Comparison of ENCODE assay signal across 9 cellular contexts in genomic region chr6:11810039-11810541, GRCh38. TPM values are rescaled to one million over a fixed set of nuclear protein-coding genes. Genes with fewer than 3 reads are reported as not detected.
DNase-seq lines count a peak whose midpoint lies in the region; TF ChIP-seq lines count a peak whose summit lies in the region.
"Had no signal": no experiment of that assay in that cellular context is flagged by ENCODE, and none has a peak within 500 bp of the region (broad histone marks: within the 10 kb centered on the region; RNA-seq: fewer than 3 reads in every experiment).

No MANE protein-coding gene starts in this region.

- H3K27ac ChIP-seq in esophagus muscularis mucosa (replicated peaks in 1 of 4), result peak overlapping the region; percentile 44 to 54 (median 48)

- no peak for TF ChIP-seq EP300 in esophagus muscularis mucosa (IDR thresholded peaks at IDR 0.05)

- no peak for TF ChIP-seq POLR2A in esophagus muscularis mucosa (IDR thresholded peaks at IDR 0.05; ENCODE audit: low read depth)

- in situ Hi-C loops in GM13976 (cut with MboI; ENCODE audit: low sequenced_read_pairs, unreplicated experiment), result no loop called here

- H3K36me3 ChIP-seq in esophagus muscularis mucosa, result no peaks in the 10 kb centered on the region

- CTCF ChIA-PET in activated CD4-positive, alpha-beta memory T cell treated with anti-CD3 and anti-CD28 coated beads for 36 hours (lab: Charles Lee), result no interaction called here

- H3K27me3 Mint-ChIP-seq in activated CD4-positive, alpha-beta memory T cell treated with anti-CD3 and anti-CD28 coated beads for 36 hours, result peaks cover under 1% of the 10 kb centered on the region
- H3K27me3 Mint-ChIP-seq: stimulated activated naive CD8-positive, alpha-beta T cell treated with anti-CD3 and anti-CD28 coated beads, Interleukin-15, Interleukin-2, amounts not matched to agents 100 ng/mL and 50 ng/mL, for 24 hours had no signal

- H3K36me3 Mint-ChIP-seq in activated CD4-positive, alpha-beta memory T cell treated with anti-CD3 and anti-CD28 coated beads for 36 hours, result no peaks in the 10 kb centered on the region

- peaks cover 23% of the 10 kb centered on the region for H3K4me1 Mint-ChIP-seq in activated CD4-positive, alpha-beta memory T cell treated with anti-CD3 and anti-CD28 coated beads for 36 hours (ENCODE audit: low read depth)

- POLR2A ChIA-PET in activated CD4-positive, alpha-beta memory T cell treated with anti-CD3 and anti-CD28 coated beads for 36 hours (lab: Charles Lee), result no interaction called here

- intact Hi-C loops in esophagus muscularis mucosa (cut with DNase I), result no loop called here
- intact Hi-C loops in activated CD4-positive, alpha-beta memory T cell treated with anti-CD3 and anti-CD28 coated beads for 36 hours (cut with micrococcal nuclease), result no loop called here

- no peak overlapping the region for H3K27ac Mint-ChIP-seq in activated CD4-positive, alpha-beta memory T cell treated with anti-CD3 and anti-CD28 coated beads for 36 hours
- H3K27ac Mint-ChIP-seq: stimulated activated naive CD8-positive, alpha-beta T cell treated with anti-CD3 and anti-CD28 coated beads, Interleukin-15, Interleukin-2, amounts not matched to agents 100 ng/mL and 50 ng/mL, for 24 hours had no signal

- no peaks in the 10 kb centered on the region for H3K27me3 ChIP-seq in esophagus muscularis mucosa

- peak; percentile 4 for DNase-seq in COLO668 (lab: John Stamatoyannopoulos, UW; ENCODE audit: unreplicated experiment)
- peak; percentile 78 for DNase-seq in NCI-H460 (ENCODE audit: extremely low read depth, low read depth)
- DNase-seq in esophagus muscularis mucosa (ENCODE audit: extremely low spot score), result peak; percentile 89
- DNase-seq in nucleus accumbens (lab: John Stamatoyannopoulos, UW), result peak in 40 of 56 donors; percentile 1 to 83 (median 33)
- DNase-seq in HuH-7 (ENCODE audit: low spot score), result no peak
- DNase-seq in activated CD4-positive, alpha-beta memory T cell treated with anti-CD3 and anti-CD28 coated beads for 36 hours, result no peak
- DNase-seq in NCI-H1436 treated with DMSO at 0.1 percent for 48 hours (lab: John Stamatoyannopoulos, UW), result no peak
- no peak for DNase-seq in GM13976 (ENCODE audit: low spot score)

- TF ChIP-seq CTCF in esophagus muscularis mucosa (IDR thresholded peaks at IDR 0.05) (no peak), GM13976 (IDR thresholded peaks at IDR 0.05; ENCODE audit: borderline replicate concordance, control extremely low read depth, extremely low read depth, insufficient read depth, missing control alignments) (no peak)

- no peaks in the 10 kb centered on the region for H3K9me3 ChIP-seq in esophagus muscularis mucosa

- no peak overlapping the region for H3K4me3 ChIP-seq in esophagus muscularis mucosa

- no peak overlapping the region for H3K4me3 Mint-ChIP-seq in activated CD4-positive, alpha-beta memory T cell treated with anti-CD3 and anti-CD28 coated beads for 36 hours
- H3K4me3 Mint-ChIP-seq: stimulated activated naive CD8-positive, alpha-beta T cell treated with anti-CD3 and anti-CD28 coated beads, Interleukin-15, Interleukin-2, amounts not matched to agents 100 ng/mL and 50 ng/mL, for 24 hours had no signal

- H3K4me1 ChIP-seq in esophagus muscularis mucosa, result peaks cover 8 to 19% (median 16%) of the 10 kb centered on the region in 4 donors

- WGBS in esophagus muscularis mucosa, result 0% methylated on average over 1 of the region's 1 CpG

- H3K9me3 Mint-ChIP-seq in activated CD4-positive, alpha-beta memory T cell treated with anti-CD3 and anti-CD28 coated beads for 36 hours, result no peaks in the 10 kb centered on the region

RNA-seq across cellular contexts. Expression of gene ADTRP, which starts 31.5 kb away (rescaled TPM):
- total RNA-seq in NCI-H460 (2014; rRNA removed; shearing (Covaris generic)), result 0.25 TPM in 1 of 2 replicates, not detected in the other
- polyA plus RNA-seq in NCI-H460 (2014; cell fraction: nucleus; rRNA removed), result not detected in 2 replicates
- under 1 TPM in 2 of 4 donors, not detected in 2; 0.66 to 0.92 TPM for total RNA-seq in esophagus muscularis mucosa
- total RNA-seq in activated CD4-positive, alpha-beta memory T cell treated with anti-CD3 and anti-CD28 coated beads for 36 hours, result 10 to 100 TPM; 24.1 to 26.1 TPM

Comparison
In these comparisons a context has a peak if more than half of its experiments do, and no peak if none do; other contexts are left out.
1. DNase-seq: peak in COLO668 (single experiment), NCI-H460 (single experiment), esophagus muscularis mucosa (single experiment) and nucleus accumbens (40 of 56); none in HuH-7 (single experiment), activated CD4-positive, alpha-beta memory T cell treated with anti-CD3 and anti-CD28 coated beads for 36 hours (single experiment), NCI-H1436 treated with DMSO at 0.1 percent for 48 hours (single experiment) and GM13976 (single experiment).
2. RNA of gene ADTRP, which starts 31.5 kb away (total RNA-seq): 24.1 to 26.1 TPM in activated CD4-positive, alpha-beta memory T cell treated with anti-CD3 and anti-CD28 coated beads for 36 hours; 0.66 to 0.92 TPM in esophagus muscularis mucosa and 0.25 TPM in NCI-H460; every median in the first group is over 10 times any median in the second.